ENCODE assay signal across 8 cellular contexts in genomic region chr17:40309031-40309937, GRCh38. TPM values are rescaled to one million over a fixed set of nuclear protein-coding genes. Genes with fewer than 3 reads are reported as not detected.
A peak's percentile ranks its signal among the peaks of the same experiment; 100 is the strongest.
DNase-seq lines count a peak whose midpoint lies in the region; ATAC-seq and TF ChIP-seq lines count a peak whose summit lies in the region.

RARA (plus strand) TSS chr17:40309180; CDS start chr17:40331219, 22,039 bp downstream.

- H2AFZ ChIP-seq in hepatocyte, result peak within 1 kb of the TSS; percentile 56

- DNase-seq in NAMALWA (ENCODE audit: low spot score), result peak; percentile 50
- peak in 3 of 7 donors; percentile 56 to 63 (median 58) for DNase-seq in adrenal gland
- peak; percentile 70 for DNase-seq in hepatocyte (ENCODE audit: low spot score)
- DNase-seq in SIG-M5 treated with dmso at 0.1 percent for 504 hours (lab: John Stamatoyannopoulos, UW; ENCODE audit: unreplicated experiment), result no peak
- no peak for DNase-seq in 8988T

- H4K20me1 ChIP-seq in hepatocyte (ENCODE audit: insufficient read depth, poor library complexity, severe bottlenecking), result no peaks in the 10 kb centered on the region

- peak within 1 kb of the TSS; percentile 80 for H3K9ac ChIP-seq in ES-I3 (ENCODE audit: low read depth, low read length)
- peak within 1 kb of the TSS; percentile 19 for H3K9ac ChIP-seq in rectal smooth muscle tissue (ENCODE audit: low read length)

- H3K27ac ChIP-seq in adrenal gland (peak within 1 kb of the TSS in 2 of 5 donors; percentile 76 to 80), hepatocyte (peak within 1 kb of the TSS; percentile 96), rectal smooth muscle tissue (ENCODE audit: low read depth, low read length) (no peak within 1 kb of the TSS)

- peak within 1 kb of the TSS; percentile 95 for H3K4me2 ChIP-seq in hepatocyte

- no peaks in the 10 kb centered on the region for H3K9me3 ChIP-seq in ES-I3 (ENCODE audit: control insufficient read depth, insufficient read depth, low read length)
- H3K9me3 ChIP-seq in adrenal gland (replicated peaks in 1 of 3), result no peaks in the 10 kb centered on the region
- H3K9me3 ChIP-seq in hepatocyte (ENCODE audit: low read depth), result no peaks in the 10 kb centered on the region

- H3K4me3 ChIP-seq in adrenal gland (peak within 1 kb of the TSS in 2 of 4 donors; percentile 16 to 58), hepatocyte (peak within 1 kb of the TSS; percentile 89), rectal smooth muscle tissue (ENCODE audit: low read length) (peak within 1 kb of the TSS; percentile 69)

- H3K36me3 ChIP-seq in ES-I3 (ENCODE audit: insufficient read depth, low read length) (peaks cover 2% of the 10 kb centered on the region; the same call in 1 of the 2 replicates), adrenal gland (replicated peaks in 1 of 2) (no peaks in the 10 kb centered on the region), hepatocyte (replicated peaks; ENCODE audit: insufficient read depth, low read depth) (no peaks in the 10 kb centered on the region), rectal smooth muscle tissue (ENCODE audit: control insufficient read depth, insufficient read depth, low read length) (no peaks in the 10 kb centered on the region)

- H3K79me2 ChIP-seq in hepatocyte, result peaks cover 56% of the 10 kb centered on the region

- intact Hi-C loops in adrenal gland (cut with DNase I), result loop anchor here in 1 of 2 donors (10.0 kb wide), 1 partner anchor 106 kb away; the partner anchor contains the start of gene TOP2A

- no peaks in the 10 kb centered on the region for H3K9me2 ChIP-seq in hepatocyte (replicated peaks; ENCODE audit: insufficient read depth)

- H3K4me1 ChIP-seq in ES-I3 (ENCODE audit: insufficient read depth, low read length) (peaks cover 32% of the 10 kb centered on the region), adrenal gland (replicated peaks in 1 of 2) (peaks cover 28 to 76% of the 10 kb centered on the region in 2 donors), hepatocyte (ENCODE audit: insufficient read depth) (peaks cover 81% of the 10 kb centered on the region), rectal smooth muscle tissue (ENCODE audit: control insufficient read depth, insufficient read depth, low read length) (peaks cover 38% of the 10 kb centered on the region)

- 16 to 20% (median 18%) methylated on average over 19 to 20 of the region's 20 CpGs for WGBS in adrenal gland, 4 donors
- 5% methylated on average over 20 of the region's 20 CpGs for WGBS in hepatocyte (ENCODE audit: low lambda C conversion rate, missing lambda C conversion rate)

- TF ChIP-seq CTCF in adrenal gland (IDR thresholded peaks at IDR 0.05) (no peak), hepatocyte (IDR thresholded peaks at IDR 0.05; ENCODE audit: poor library complexity) (no peak)

- ATAC-seq in HG03280 (IDR thresholded peaks at IDR 0.05; ENCODE audit: unreplicated experiment), result no peak

- H3K27me3 ChIP-seq in adrenal gland (no peaks in the 10 kb centered on the region), hepatocyte (no peaks in the 10 kb centered on the region), rectal smooth muscle tissue (ENCODE audit: control insufficient read depth, insufficient read depth, low read length) (no peaks in the 10 kb centered on the region)

- no peak for TF ChIP-seq POLR2A in adrenal gland (IDR thresholded peaks at IDR 0.05)

RNA-seq across cellular contexts. Expression of gene RARA, which starts in this region (rescaled TPM):
- total RNA-seq in adrenal gland (10 to 100 TPM; 24.8 to 51.8 (median 34.4) TPM), hepatocyte (19.2 and 30.0 TPM in 2 replicates)
- polyA plus RNA-seq in adrenal gland (10 to 100 TPM; 12.7 to 58.2 (median 26.8) TPM), hepatocyte (33.1 and 34.4 TPM in 2 replicates)

Comparison
In these comparisons a context has a peak if more than half of its experiments do, and no peak if none do; other contexts are left out.
1. DNase-seq: peak in NAMALWA (single experiment) and hepatocyte (single experiment); none in SIG-M5 treated with dmso at 0.1 percent for 504 hours (single experiment) and 8988T (single experiment).